In genomic region chr7:126460664-126461063, GRCh38 we compare ENCODE assay signal across 11 cellular contexts.
"Had no signal": no experiment of that assay in that cellular context is flagged by ENCODE, and none has a peak within 500 bp of the region (broad histone marks: within the 10 kb centered on the region; RNA-seq: fewer than 3 reads in every experiment).

No MANE protein-coding gene starts in this region.

- H3K36me3 ChIP-seq: HAP-1 had no signal

- DNase-seq: GM23248, GOT3, H7, HFFc6, Karpas-422, KBM-7 had no signal

- FAIRE-seq: HepG2 had no signal

- ATAC-seq: HCT116, HepG2 had no signal

- H3K27ac ChIP-seq: GM23248, HL-60, KMS-11 had no signal

- H3K4me2 ChIP-seq: KMS-11 had no signal

- H2AFZ ChIP-seq: GM23248 had no signal

- H3K9me3 ChIP-seq: HAP-1 had no signal

- H3K4me1 ChIP-seq: HAP-1 had no signal

- H3K4me3 ChIP-seq: GM23248, HAP-1 had no signal

- H3K9ac ChIP-seq: GM23248, KMS-11 had no signal
